Comparison of ENCODE assay signal across 22 cellular contexts in the genomic region with DNA sequence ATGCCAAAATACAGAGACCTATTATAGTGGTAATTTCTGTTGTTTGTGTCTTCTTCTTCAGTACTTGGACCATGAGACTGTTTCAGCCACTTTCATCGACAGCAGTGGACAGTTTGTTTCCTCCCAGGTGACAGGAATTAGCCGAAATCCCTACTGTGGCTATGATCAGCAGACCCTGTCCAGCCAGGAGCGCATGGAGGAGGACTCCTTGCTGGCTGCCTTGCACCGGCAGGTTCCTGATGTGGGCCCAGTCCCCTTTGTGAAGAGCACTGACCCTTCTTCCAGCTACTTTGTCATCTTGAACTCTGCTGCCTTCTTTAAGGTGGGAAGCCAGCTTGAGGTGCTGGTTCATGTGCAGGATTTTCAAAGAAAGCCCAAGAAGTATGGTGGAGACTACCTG.
"Had no signal": no experiment of that assay in that cellular context is flagged by ENCODE, and none has a peak within 500 bp of the region (broad histone marks: within the 10 kb centered on the region; RNA-seq: fewer than 3 reads in every experiment).

No MANE protein-coding gene starts in this region.

- H3K27ac ChIP-seq: brain microvascular endothelial cell, prostate gland, right atrium auricular region, tibial artery had no signal

- H3K36me3 ChIP-seq: prostate gland had no signal

- H3K4me3 ChIP-seq: prostate gland, right atrium auricular region, tibial artery had no signal

- H3K9me3 Mint-ChIP-seq: immature natural killer cell, neural crest cell had no signal

- H3K27me3 ChIP-seq: brain microvascular endothelial cell, right atrium auricular region, tibial artery had no signal

- DNase-seq: activated CD4-positive, alpha-beta T cell treated with anti-CD3 and anti-CD28 coated beads, Interleukin-2, amount 10 ng/mL, durations not matched to agents 24 days and 14 days; activated CD4-positive, CD25-positive, alpha-beta regulatory T cell; activated CD8-positive, alpha-beta memory T cell treated with anti-CD3 and anti-CD28 coated beads, Interleukin-2, amount 50 U/mL, for 4 hours; activated gamma-delta T cell; activated T-cell treated with anti-CD3 and anti-CD28 coated beads, Interleukin-2, amount 50 U/mL, for 72 hours; aorta; brain microvascular endothelial cell; effector memory CD4-positive, alpha-beta T cell; immature natural killer cell; kidney glomerular epithelial cell; left ventricle myocardium superior; stimulated activated CD4-positive, alpha-beta T cell treated with anti-CD3 and anti-CD28 coated beads, Interleukin-12 subunit alpha, Interleukin-12 subunit beta, amount 100 ng/mL, for 4 hours; stimulated activated CD4-positive, alpha-beta T cell treated with anti-CD3 and anti-CD28 coated beads, Interleukin-1b, Interleukin-23, amount 100 ng/mL, for 48 hours; stimulated activated CD8-positive, alpha-beta memory T cell treated with anti-CD3 and anti-CD28 coated beads, Interleukin-4, amount 100 ng/mL, for 48 hours; stimulated activated naive CD8-positive, alpha-beta T cell treated with anti-CD3 and anti-CD28 coated beads, Interleukin-15, Interleukin-2, amounts not matched to agents 100 U/mL and 50 U/mL, for 24 hours; substantia nigra; SW 1271; T-helper 9 cell; tibial artery had no signal

- H3K4me3 Mint-ChIP-seq: activated CD4-positive, alpha-beta T cell treated with anti-CD3 and anti-CD28 coated beads, Interleukin-2, amount 10 ng/mL, durations not matched to agents 24 days and 14 days; activated T-cell treated with anti-CD3 and anti-CD28 coated beads, Interleukin-2, amount 50 U/mL, for 72 hours; immature natural killer cell; neural crest cell had no signal

- H3K27me3 Mint-ChIP-seq: activated CD4-positive, alpha-beta T cell treated with anti-CD3 and anti-CD28 coated beads, Interleukin-2, amount 10 ng/mL, durations not matched to agents 24 days and 14 days had no signal

- H3K4me1 Mint-ChIP-seq: neural crest cell had no signal

- H3K4me1 ChIP-seq: prostate gland had no signal

- H3K27ac Mint-ChIP-seq: activated CD4-positive, alpha-beta T cell treated with anti-CD3 and anti-CD28 coated beads, Interleukin-2, amount 10 ng/mL, durations not matched to agents 24 days and 14 days had no signal

- ATAC-seq: activated T-cell treated with anti-CD3 and anti-CD28 coated beads, Interleukin-2, amount 50 U/mL, for 72 hours; left ventricle myocardium superior; stimulated activated naive CD8-positive, alpha-beta T cell treated with anti-CD3 and anti-CD28 coated beads, Interleukin-15, Interleukin-2, amounts not matched to agents 100 U/mL and 50 U/mL, for 24 hours had no signal

- H3K9me3 ChIP-seq: prostate gland, right atrium auricular region, tibial artery had no signal
